In genomic region chr4:143084566-143084965, GRCh38 we compare ENCODE assay signal across 22 cellular contexts.
DNase-seq lines count a peak whose midpoint lies in the region; ATAC-seq and TF ChIP-seq lines count a peak whose summit lies in the region.
"Had no signal": no experiment of that assay in that cellular context is flagged by ENCODE, and none has a peak within 500 bp of the region (broad histone marks: within the 10 kb centered on the region; RNA-seq: fewer than 3 reads in every experiment).

No MANE protein-coding gene starts in this region.

- H3K4me3 ChIP-seq in mucosa of descending colon (no peak overlapping the region), MG63 (no peak overlapping the region)
- H3K4me3 ChIP-seq: thoracic aorta had no signal

- DNase-seq in M059J (ENCODE audit: low read depth) (peak; percentile 3), foreskin melanocyte (peak; percentile 81), mucosa of descending colon (no peak), MG63 (no peak), osteocyte (ENCODE audit: extremely low spot score, unreplicated experiment) (no peak)
- DNase-seq in activated CD8-positive, alpha-beta memory T cell treated with anti-CD3 and anti-CD28 coated beads, Interleukin-2, amount 50 U/mL, for 48 hours = no peak
- DNase-seq: activated CD4-positive, alpha-beta T cell treated with anti-CD3 and anti-CD28 coated beads for 36 hours; caudate nucleus; DMS 273 treated with DMSO at 0.1 percent for 48 hours; GDM1; NCI-H1694 treated with DMSO at 0.1 percent for 48 hours; NCI-H2171 treated with DMSO at 0.1 percent for 48 hours; NCI-H526 treated with DMSO at 0.1 percent for 48 hours; stimulated activated naive CD8-positive, alpha-beta T cell treated with anti-CD3 and anti-CD28 coated beads, Interleukin-15, Interleukin-2, amounts not matched to agents 100 U/mL and 50 U/mL, for 24 hours had no signal

- no peaks in the 10 kb centered on the region for H3K9me3 Mint-ChIP-seq in osteocyte (ENCODE audit: unreplicated experiment)
- H3K9me3 Mint-ChIP-seq: activated naive CD4-positive, alpha-beta T cell treated with anti-CD3 and anti-CD28 coated beads, Interleukin-2, amount 50 U/mL, for 24 hours; activated T-helper 17 cell treated with anti-CD3 and anti-CD28 coated beads, Interleukin-2, amount 50 U/mL, for 72 hours; T-helper 1 cell treated with Interleukin-12 subunit alpha and Interleukin-12 subunit beta and Interleukin-4 antibody, amounts not matched to agents 30 μg/mL and 1 μg/mL, for 36 hours had no signal

- H3K27ac Mint-ChIP-seq in osteocyte (ENCODE audit: unreplicated experiment) = no peak overlapping the region
- H3K27ac Mint-ChIP-seq: activated CD4-positive, alpha-beta T cell treated with anti-CD3 and anti-CD28 coated beads for 36 hours; activated naive CD4-positive, alpha-beta T cell treated with anti-CD3 and anti-CD28 coated beads, Interleukin-2, amount 50 U/mL, for 24 hours; activated T-helper 17 cell treated with anti-CD3 and anti-CD28 coated beads, Interleukin-2, amount 50 U/mL, for 72 hours; natural killer cell treated with Interleukin-12 subunit alpha and Interleukin-12 subunit beta and Interleukin-15 and Interleukin-18, amount 100 ng/mL, for 72 hours; T-helper 1 cell treated with Interleukin-12 subunit alpha and Interleukin-12 subunit beta and Interleukin-4 antibody, amounts not matched to agents 30 μg/mL and 1 μg/mL, for 36 hours had no signal

- H3K27me3 Mint-ChIP-seq in osteocyte (ENCODE audit: unreplicated experiment) = peaks cover 31% of the 10 kb centered on the region

- H3K4me3 Mint-ChIP-seq in osteocyte (ENCODE audit: unreplicated experiment) = no peak overlapping the region
- H3K4me3 Mint-ChIP-seq: activated CD4-positive, alpha-beta T cell treated with anti-CD3 and anti-CD28 coated beads for 36 hours; activated naive CD4-positive, alpha-beta T cell treated with anti-CD3 and anti-CD28 coated beads, Interleukin-2, amount 50 U/mL, for 24 hours; activated T-helper 17 cell treated with anti-CD3 and anti-CD28 coated beads, Interleukin-2, amount 50 U/mL, for 72 hours; natural killer cell treated with Interleukin-12 subunit alpha and Interleukin-12 subunit beta and Interleukin-15 and Interleukin-18, amount 100 ng/mL, for 72 hours; T-helper 1 cell treated with Interleukin-12 subunit alpha and Interleukin-12 subunit beta and Interleukin-4 antibody, amounts not matched to agents 30 μg/mL and 1 μg/mL, for 36 hours had no signal

- intact Hi-C loops in mucosa of descending colon (cut with DNase I, micrococcal nuclease) = no loop called here

- ATAC-seq in mucosa of descending colon (peak; percentile 15), HG03135 (IDR thresholded peaks at IDR 0.05; ENCODE audit: unreplicated experiment) (no peak)
- ATAC-seq: activated CD4-positive, alpha-beta T cell treated with anti-CD3 and anti-CD28 coated beads for 36 hours; activated T-helper 17 cell treated with anti-CD3 and anti-CD28 coated beads, Interleukin-2, amount 50 U/mL, for 72 hours; natural killer cell treated with Interleukin-12 subunit alpha and Interleukin-12 subunit beta and Interleukin-15 and Interleukin-18, amount 100 ng/mL, for 72 hours; sciatic nerve; stimulated activated naive CD8-positive, alpha-beta T cell treated with anti-CD3 and anti-CD28 coated beads, Interleukin-15, Interleukin-2, amounts not matched to agents 100 U/mL and 50 U/mL, for 24 hours had no signal

- TF ChIP-seq CTCF in mucosa of descending colon (IDR thresholded peaks at IDR 0.05) (no peak), osteocyte (IDR thresholded peaks at IDR 0.05) (no peak)

- H3K4me1 Mint-ChIP-seq in osteocyte (ENCODE audit: unreplicated experiment) = no peaks in the 10 kb centered on the region
- H3K4me1 Mint-ChIP-seq: activated CD4-positive, alpha-beta T cell treated with anti-CD3 and anti-CD28 coated beads for 36 hours; activated naive CD4-positive, alpha-beta T cell treated with anti-CD3 and anti-CD28 coated beads, Interleukin-2, amount 50 U/mL, for 24 hours; activated T-helper 17 cell treated with anti-CD3 and anti-CD28 coated beads, Interleukin-2, amount 50 U/mL, for 72 hours had no signal

- H3K27me3 ChIP-seq in MG63 = no peaks in the 10 kb centered on the region

- H3K9me3 ChIP-seq in mucosa of descending colon = no peaks in the 10 kb centered on the region
- no peaks in the 10 kb centered on the region for H3K9me3 ChIP-seq in MG63
- H3K9me3 ChIP-seq: thoracic aorta had no signal

- H3K4me1 ChIP-seq in mucosa of descending colon (ENCODE audit: low read depth) = peaks cover 20% of the 10 kb centered on the region
- H3K4me1 ChIP-seq: parathyroid adenoma had no signal

- H3K36me3 Mint-ChIP-seq in osteocyte (ENCODE audit: unreplicated experiment) = no peaks in the 10 kb centered on the region
- H3K36me3 Mint-ChIP-seq: activated naive CD4-positive, alpha-beta T cell treated with anti-CD3 and anti-CD28 coated beads, Interleukin-2, amount 50 U/mL, for 24 hours; natural killer cell treated with Interleukin-12 subunit alpha and Interleukin-12 subunit beta and Interleukin-15 and Interleukin-18, amount 100 ng/mL, for 72 hours had no signal

- H3K36me3 ChIP-seq in mucosa of descending colon (ENCODE audit: low read depth) (no peaks in the 10 kb centered on the region), MG63 (no peaks in the 10 kb centered on the region)
- H3K36me3 ChIP-seq: thoracic aorta had no signal

Comparison
In these comparisons a context has a peak if more than half of its experiments do, and no peak if none do; other contexts are left out.
1. DNase-seq: peak in M059J (single experiment) and foreskin melanocyte (single experiment); none in mucosa of descending colon (0 of 3), activated CD8-positive, alpha-beta memory T cell treated with anti-CD3 and anti-CD28 coated beads, Interleukin-2, amount 50 U/mL, for 48 hours (single experiment), MG63 (single experiment) and osteocyte (single experiment).